In genomic region chr6:101626264-101626663, GRCh38 we compare ENCODE assay signal across 1 cellular context.
TF ChIP-seq lines count a peak whose summit lies in the region.

No MANE protein-coding gene starts in this region.

TF ChIP-seq in GM23338, 12 proteins besides CTCF, POLR2A, EP300 and RAD21 (continued from another document):
- TF ChIP-seq ZNF462 (CRISPR knock-in tag; IDR thresholded peaks at IDR 0.05) (no peak), EZH2phosphoT487 (IDR thresholded peaks at IDR 0.05; ENCODE audit: unreplicated experiment) (no peak), JUNB (IDR thresholded peaks at IDR 0.05; ENCODE audit: unreplicated experiment) (no peak), NANOG (IDR thresholded peaks at IDR 0.05; ENCODE audit: borderline replicate concordance) (no peak), ETS1 (IDR thresholded peaks at IDR 0.05) (no peak), STAT1 (IDR thresholded peaks at IDR 0.05; ENCODE audit: unreplicated experiment) (no peak), CREB1 (CRISPR knock-in tag; IDR thresholded peaks at IDR 0.05; ENCODE audit: low read depth) (no peak), ZNF114 (CRISPR knock-in tag; IDR thresholded peaks at IDR 0.05) (no peak), ZNF331 (CRISPR knock-in tag; IDR thresholded peaks at IDR 0.05; ENCODE audit: low read depth) (no peak)
